18 cellular contexts compared by ENCODE assay signal in genomic region chr6:124780621-124781020, GRCh38.
DNase-seq lines count a peak whose midpoint lies in the region; TF ChIP-seq lines count a peak whose summit lies in the region.
"Had no signal": no experiment of that assay in that cellular context is flagged by ENCODE, and none has a peak within 500 bp of the region (broad histone marks: within the 10 kb centered on the region; RNA-seq: fewer than 3 reads in every experiment).

No MANE protein-coding gene starts in this region.

- H3K4me1 ChIP-seq in A673 (ENCODE audit: insufficient read depth, low read length, poor library complexity, severe bottlenecking): peaks cover 56% of the 10 kb centered on the region
- H3K4me1 ChIP-seq: A549 had no signal

- POLR2A ChIA-PET in A673 (lab: Charles Lee; ENCODE audit: low non-redundant PET): no interaction called here

- intact Hi-C loops in A673 (cut with micrococcal nuclease; ENCODE audit: unreplicated experiment): no loop called here
- intact Hi-C loops in head of caudate nucleus (cut with DNase I): no loop called here

- peaks cover 6% of the 10 kb centered on the region for H3K9me3 ChIP-seq in A673 (ENCODE audit: low read depth, low read length, poor library complexity, severe bottlenecking)
- H3K9me3 ChIP-seq: A549 had no signal

- DNase-seq in A673 (ENCODE audit: low spot score) (peak; percentile 79), LHCN-M2 (ENCODE audit: low read depth) (peak; percentile 16), amniotic epithelial cell (ENCODE audit: low read depth) (peak; percentile 15), head of caudate nucleus (peak in 28 of 42 donors; percentile 4 to 74 (median 27)), midbrain (lab: John Stamatoyannopoulos, UW) (no peak), NCI-H1436 (lab: John Stamatoyannopoulos, UW) (no peak), T-helper 1 cell (no peak)
- no peak for DNase-seq in stimulated activated CD4-positive, alpha-beta T cell treated with anti-CD3 and anti-CD28 coated beads, Interleukin-4, amount 100 ng/mL, for 4 hours
- DNase-seq: Calu3; CD4-positive, CD25-positive, alpha-beta regulatory T cell; DMS79; NCI-H1092; NCI-H1694; NCI-H345; NCI-H748 treated with DMSO at 0.1 percent for 48 hours; SHP77 treated with DMSO at 0.1 percent for 48 hours; SW 1271 had no signal

- CTCF ChIA-PET in A673 (lab: Charles Lee): interaction anchor here (1.0 kb wide), 1 partner anchor 16 kb away, joined by 4 read pairs; no protein-coding TSS in a partner anchor

- no peak for TF ChIP-seq CTCF in A673 (conservative IDR thresholded peaks at IDR 0.05; ENCODE audit: low read depth, low read length)

- no peaks in the 10 kb centered on the region for H3K27me3 ChIP-seq in A673 (replicated peaks; ENCODE audit: insufficient read depth, low read depth, low read length, poor library complexity)

- H3K36me3 ChIP-seq in A673 (ENCODE audit: insufficient read depth, low read length, poor library complexity, severe bottlenecking): no peaks in the 10 kb centered on the region

- no TSS peak for BruUV-seq in A673 (replicated peaks; lab: Mats Ljungman, UMichigan)

- H3K4me3 ChIP-seq in A673 (ENCODE audit: low read depth, low read length, poor library complexity, severe bottlenecking): no peak overlapping the region
- H3K4me3 ChIP-seq: A549 had no signal

- peak overlapping the region; percentile 94 for H3K27ac ChIP-seq in A673 (ENCODE audit: low read depth, low read length, poor library complexity, severe bottlenecking)
- H3K27ac ChIP-seq: A549 had no signal

Comparison
In these comparisons a context has a peak if more than half of its experiments do, and no peak if none do; other contexts are left out.
1. DNase-seq: peak in A673 (single experiment), LHCN-M2 (single experiment), amniotic epithelial cell (single experiment) and head of caudate nucleus (28 of 42); none in midbrain (single experiment), NCI-H1436 (single experiment), T-helper 1 cell (0 of 5) and stimulated activated CD4-positive, alpha-beta T cell treated with anti-CD3 and anti-CD28 coated beads, Interleukin-4, amount 100 ng/mL, for 4 hours (0 of 2).